In genomic region chr2:70088508-70089219, GRCh38 we compare ENCODE assay signal across 7 cellular contexts.
DNase-seq lines count a peak whose midpoint lies in the region; FAIRE-seq and TF ChIP-seq lines count a peak whose summit lies in the region.

No MANE protein-coding gene starts in this region.

- FAIRE-seq in GM19239 (lab: Jason Lieb, UNC), result no peak

- peak overlapping the region; percentile 100 for H3K27ac ChIP-seq in cingulate gyrus (ENCODE audit: low read depth, low read length)

- peaks cover 40% of the 10 kb centered on the region for H3K36me3 Mint-ChIP-seq in nephron progenitor cell (ENCODE audit: low read depth)

- peak; percentile 33 for DNase-seq in NCI-H510A treated with DMSO at 0.1 percent for 48 hours (lab: John Stamatoyannopoulos, UW)
- no peak for DNase-seq in nephron progenitor cell
- DNase-seq in SIG-M5 treated with dmso at 0.1 percent for 504 hours (lab: John Stamatoyannopoulos, UW; ENCODE audit: unreplicated experiment), result no peak
- no peak for DNase-seq in AG08395 (ENCODE audit: low spot score)
- DNase-seq in GM19239 (ENCODE audit: insufficient read length, low spot score), result no peak

- H3K27me3 Mint-ChIP-seq in nephron progenitor cell (ENCODE audit: low read depth, poor library complexity), result peaks cover 4% of the 10 kb centered on the region

- H3K27ac Mint-ChIP-seq in nephron progenitor cell, result peak overlapping the region; percentile 100

- TF ChIP-seq CTCF in nephron progenitor cell (IDR thresholded peaks at IDR 0.05), result no peak

- peak; percentile 3 for TF ChIP-seq POLR2A in GM18526 (IDR thresholded peaks at IDR 0.05; ENCODE audit: extremely low read depth, insufficient read length)

- no peaks in the 10 kb centered on the region for H3K9me3 Mint-ChIP-seq in nephron progenitor cell

- H3K4me1 Mint-ChIP-seq in nephron progenitor cell, result peaks cover 53% of the 10 kb centered on the region

- H3K4me3 Mint-ChIP-seq in nephron progenitor cell, result peak overlapping the region; percentile 98
